ENCODE assay signal across 8 cellular contexts in genomic region chr3:126082334-126083137, GRCh38. TPM values are rescaled to one million over a fixed set of nuclear protein-coding genes. Genes with fewer than 3 reads are reported as not detected.
DNase-seq lines count a peak whose midpoint lies in the region; ATAC-seq and TF ChIP-seq lines count a peak whose summit lies in the region.

No MANE protein-coding gene starts in this region.

- DNase-seq in central memory CD8-positive, alpha-beta T cell (ENCODE audit: low spot score in 2 of 2): no peak
- DNase-seq in natural killer cell treated with Interleukin-12 subunit alpha and Interleukin-12 subunit beta and Interleukin-15 and Interleukin-18, amount 100 ng/mL, for 72 hours (ENCODE audit: low spot score): no peak
- DNase-seq in SHP77 (lab: John Stamatoyannopoulos, UW): no peak
- DNase-seq in NCI-H1092 treated with DMSO at 0.1 percent for 48 hours (lab: John Stamatoyannopoulos, UW): no peak

- peaks cover 0 to 2% (median 0%) of the 10 kb centered on the region in 3 donors for H3K9me3 Mint-ChIP-seq in IgD-negative memory B cell
- H3K9me3 Mint-ChIP-seq in central memory CD8-positive, alpha-beta T cell: no peaks in the 10 kb centered on the region
- H3K9me3 Mint-ChIP-seq in natural killer cell treated with Interleukin-12 subunit alpha and Interleukin-12 subunit beta and Interleukin-15 and Interleukin-18, amount 100 ng/mL, for 72 hours: no peaks in the 10 kb centered on the region

- peaks cover 5% of the 10 kb centered on the region for H3K36me3 Mint-ChIP-seq in IgD-negative memory B cell
- H3K36me3 Mint-ChIP-seq in central memory CD8-positive, alpha-beta T cell (ENCODE audit: insufficient read depth): peaks cover 12% of the 10 kb centered on the region
- H3K36me3 Mint-ChIP-seq in natural killer cell treated with Interleukin-12 subunit alpha and Interleukin-12 subunit beta and Interleukin-15 and Interleukin-18, amount 100 ng/mL, for 72 hours: no peaks in the 10 kb centered on the region

- no peaks in the 10 kb centered on the region for H3K27me3 Mint-ChIP-seq in IgD-negative memory B cell
- H3K27me3 Mint-ChIP-seq in central memory CD8-positive, alpha-beta T cell: no peaks in the 10 kb centered on the region
- H3K27me3 Mint-ChIP-seq in natural killer cell treated with Interleukin-12 subunit alpha and Interleukin-12 subunit beta and Interleukin-15 and Interleukin-18, amount 100 ng/mL, for 72 hours: no peaks in the 10 kb centered on the region

- ATAC-seq in central memory CD8-positive, alpha-beta T cell (replicated peaks; ENCODE audit: extremely low read depth, poor library complexity, severe bottlenecking): no peak
- ATAC-seq in natural killer cell treated with Interleukin-12 subunit alpha and Interleukin-12 subunit beta and Interleukin-15 and Interleukin-18, amount 100 ng/mL, for 72 hours: no peak
- no peak for ATAC-seq in HG03095 (IDR thresholded peaks at IDR 0.05; ENCODE audit: unreplicated experiment)
- no peak for ATAC-seq in GM21423 (IDR thresholded peaks at IDR 0.05; ENCODE audit: unreplicated experiment)

- TF ChIP-seq CTCF in C4-2B (conservative IDR thresholded peaks at IDR 0.05): no peak

- peak overlapping the region; percentile 87 to 95 (median 92) for H3K4me3 Mint-ChIP-seq in IgD-negative memory B cell
- H3K4me3 Mint-ChIP-seq in central memory CD8-positive, alpha-beta T cell: peak overlapping the region; percentile 91
- peak overlapping the region; percentile 95 for H3K4me3 Mint-ChIP-seq in natural killer cell treated with Interleukin-12 subunit alpha and Interleukin-12 subunit beta and Interleukin-15 and Interleukin-18, amount 100 ng/mL, for 72 hours

- peak overlapping the region; percentile 67 to 90 (median 76) for H3K27ac Mint-ChIP-seq in IgD-negative memory B cell
- peak overlapping the region; percentile 93 for H3K27ac Mint-ChIP-seq in central memory CD8-positive, alpha-beta T cell (ENCODE audit: low read depth)
- H3K27ac Mint-ChIP-seq in natural killer cell treated with Interleukin-12 subunit alpha and Interleukin-12 subunit beta and Interleukin-15 and Interleukin-18, amount 100 ng/mL, for 72 hours: peak overlapping the region; percentile 86 to 88

- peaks cover 4 to 12% (median 7%) of the 10 kb centered on the region in 3 donors for H3K4me1 Mint-ChIP-seq in IgD-negative memory B cell
- H3K4me1 Mint-ChIP-seq in central memory CD8-positive, alpha-beta T cell: peaks cover 24% of the 10 kb centered on the region
- peaks cover 20 to 23% of the 10 kb centered on the region in 2 donors for H3K4me1 Mint-ChIP-seq in natural killer cell treated with Interleukin-12 subunit alpha and Interleukin-12 subunit beta and Interleukin-15 and Interleukin-18, amount 100 ng/mL, for 72 hours (ENCODE audit: low read depth in 2 of 2)

- peak overlapping the region; percentile 76; the same call in 1 of the 2 replicates for H3K27ac ChIP-seq in C4-2B

RNA-seq across cellular contexts. Expression of gene SLC41A3, which starts 1.4 kb away (rescaled TPM):
- 18.1 TPM for polyA plus RNA-seq in IgD-negative memory B cell
- total RNA-seq in natural killer cell treated with Interleukin-12 subunit alpha and Interleukin-12 subunit beta and Interleukin-15 and Interleukin-18, amount 100 ng/mL, for 72 hours: 10 to 100 TPM; 30.4 to 36.4 TPM
